In genomic region chr1:11063937-11064537, GRCh38 we compare ENCODE assay signal across 1 cellular context.
A peak's percentile ranks its signal among the peaks of the same experiment; 100 is the strongest.
TF ChIP-seq lines count a peak whose summit lies in the region.

No MANE protein-coding gene starts in this region.

TF ChIP-seq in HepG2, 621 proteins besides CTCF, POLR2A, EP300 and RAD21:
- peak; percentile 25; the same call in 1 of the 2 replicates for TF ChIP-seq HOXA3 (CRISPR knock-in tag; IDR thresholded peaks at IDR 0.05)
- TF ChIP-seq ZBTB33 (CRISPR knock-in tag; IDR thresholded peaks at IDR 0.05), result peak; percentile 92
- peak; percentile 92 for TF ChIP-seq ZNF574 (CRISPR knock-in tag; IDR thresholded peaks at IDR 0.05)
- TF ChIP-seq ZBTB38 (CRISPR knock-in tag; IDR thresholded peaks at IDR 0.05), result 0 out of 2 replicates have a peak, but pooled peaks have one; percentile 34
